Comparison of ENCODE assay signal across 10 cellular contexts in genomic region chr21:39020751-39021474, GRCh38.
DNase-seq lines count a peak whose midpoint lies in the region; ATAC-seq and TF ChIP-seq lines count a peak whose summit lies in the region.
"Had no signal": no experiment of that assay in that cellular context is flagged by ENCODE, and none has a peak within 500 bp of the region (broad histone marks: within the 10 kb centered on the region; RNA-seq: fewer than 3 reads in every experiment).

No MANE protein-coding gene starts in this region.

- peak overlapping the region; percentile 97 for H2AK9ac ChIP-seq in IMR-90 (replicated peaks; ENCODE audit: low read depth, low read length, poor library complexity)

- peak overlapping the region; percentile 78 for H3K56ac ChIP-seq in IMR-90 (ENCODE audit: extremely low read depth, insufficient read depth, low read length)

- H3K9ac ChIP-seq in IMR-90 (ENCODE audit: low read depth, low read length): peak overlapping the region; percentile 75

- H3K27me3 Mint-ChIP-seq in stimulated activated naive CD8-positive, alpha-beta T cell treated with anti-CD3 and anti-CD28 coated beads, Interleukin-15, amount 100 ng/mL, for 72 hours: no peaks in the 10 kb centered on the region

- H2AFZ ChIP-seq in IMR-90 (replicated peaks; ENCODE audit: low read length, poor library complexity): peak overlapping the region; percentile 92

- ATAC-seq in IMR-90 (ENCODE audit: low read depth): peak; percentile 97
- ATAC-seq in lung (ENCODE audit: insufficient read depth, low FRiP score): peak; percentile 65
- ATAC-seq in stimulated activated naive CD8-positive, alpha-beta T cell treated with anti-CD3 and anti-CD28 coated beads, Interleukin-15, amount 100 ng/mL, for 72 hours: no peak

- H3K36me3 ChIP-seq in IMR-90 (ENCODE audit: control insufficient read depth, insufficient read depth, low read length): no peaks in the 10 kb centered on the region
- H3K36me3 ChIP-seq in lung (ENCODE audit: control insufficient read depth in 2 of 2, insufficient read depth in 2 of 2, low read length in 2 of 2): no peaks in the 10 kb centered on the region

- peak overlapping the region; percentile 100 for H4K91ac ChIP-seq in IMR-90 (ENCODE audit: insufficient read depth, low read depth, low read length)

- H3K9me1 ChIP-seq in IMR-90 (ENCODE audit: insufficient read depth, low read length): peaks cover 32% of the 10 kb centered on the region

- peaks cover 4% of the 10 kb centered on the region for H3K9me3 ChIP-seq in IMR-90 (ENCODE audit: control insufficient read depth, insufficient read depth, low read length)
- H3K9me3 ChIP-seq in lung (ENCODE audit: control insufficient read depth in 2 of 2, insufficient read depth in 1 of 2, low read length in 1 of 2): no peaks in the 10 kb centered on the region

- CTCF ChIA-PET in IMR-90 (lab: Yijun Ruan, JAX): no interaction called here

- peak overlapping the region; percentile 98 for H2AK5ac ChIP-seq in IMR-90 (ENCODE audit: low read depth, low read length)

- in situ Hi-C loops in IMR-90 (cut with MboI; ENCODE audit: low sequenced_read_pairs): no loop called here

- peak overlapping the region; percentile 99 for H2BK120ac ChIP-seq in IMR-90 (ENCODE audit: low read depth, low read length)

- H3K4me3 ChIP-seq in IMR-90 (ENCODE audit: insufficient read depth, low read depth, low read length) (no peak overlapping the region), lung (no peak overlapping the region)

- H2BK20ac ChIP-seq in IMR-90 (ENCODE audit: low read depth, low read length): peak overlapping the region; percentile 100

- H2BK15ac ChIP-seq in IMR-90 (ENCODE audit: low read depth, low read length): peak overlapping the region; percentile 100

- H3K27ac ChIP-seq in IMR-90 (ENCODE audit: insufficient read depth, low read length) (peak overlapping the region; percentile 88), lung (ENCODE audit: low read depth in 1 of 2, low read length in 1 of 2) (peak overlapping the region in 1 of 2 donors; percentile 61)

- H3K4me3 Mint-ChIP-seq in stimulated activated naive CD8-positive, alpha-beta T cell treated with anti-CD3 and anti-CD28 coated beads, Interleukin-15, amount 100 ng/mL, for 72 hours: no peak overlapping the region
- H3K4me3 Mint-ChIP-seq: activated naive CD4-positive, alpha-beta T cell treated with anti-CD3 and anti-CD28 coated beads, Interleukin-2, amount 50 U/mL, for 24 hours; CD4-positive, CD25-positive, alpha-beta regulatory T cell had no signal

- peak overlapping the region; percentile 98 for H3K14ac ChIP-seq in IMR-90 (replicated peaks; ENCODE audit: low read depth, low read length)

- H3K4me2 ChIP-seq in IMR-90 (ENCODE audit: low read depth, low read length): peak overlapping the region; percentile 34

- intact Hi-C loops in IMR-90 (cut with micrococcal nuclease): loop anchor here (5.0 kb wide), 1 partner anchor 199 kb away; no protein-coding TSS in a partner anchor

- peak; percentile 52 for DNase-seq in 8988T
- DNase-seq in IMR-90: peak; percentile 74
- peak; percentile 19 for DNase-seq in dedifferentiated amniotic fluid mesenchymal stem cell (ENCODE audit: extremely low spot score)
- peak; percentile 49 for DNase-seq in lung (ENCODE audit: low spot score)
- no peak for DNase-seq in middle frontal gyrus (ENCODE audit: extremely low spot score, low spot score)
- no peak for DNase-seq in NCI-H748 (lab: John Stamatoyannopoulos, UW; ENCODE audit: unreplicated experiment)
- DNase-seq in stimulated activated naive CD8-positive, alpha-beta T cell treated with anti-CD3 and anti-CD28 coated beads, Interleukin-15, amount 100 ng/mL, for 72 hours: no peak
- DNase-seq in kidney glomerular epithelial cell (lab: John Stamatoyannopoulos, UW): no peak
- DNase-seq: CD4-positive, CD25-positive, alpha-beta regulatory T cell had no signal

- peak overlapping the region; percentile 98 for H3K23ac ChIP-seq in IMR-90 (ENCODE audit: low read depth, low read length)

- BruUV-seq in IMR-90 (replicated peaks; lab: Mats Ljungman, UMichigan): no TSS peak

- dilution Hi-C loops in IMR-90 (cut with HindIII; ENCODE audit: low sequenced_read_pairs, unreplicated experiment): no loop called here

- no peak for TF ChIP-seq POLR2A in IMR-90 (IDR thresholded peaks at IDR 0.05; ENCODE audit: low read depth, low read length)

- peak overlapping the region; percentile 94 for H3K18ac ChIP-seq in IMR-90 (ENCODE audit: low read depth, low read length)

- peaks cover 7 to 14% of the 10 kb centered on the region in 2 donors for H3K9me3 Mint-ChIP-seq in stimulated activated naive CD8-positive, alpha-beta T cell treated with anti-CD3 and anti-CD28 coated beads, Interleukin-15, amount 100 ng/mL, for 72 hours
- H3K9me3 Mint-ChIP-seq: activated naive CD4-positive, alpha-beta T cell treated with anti-CD3 and anti-CD28 coated beads, Interleukin-2, amount 50 U/mL, for 24 hours had no signal

- H3K27me3 ChIP-seq in IMR-90 (ENCODE audit: control insufficient read depth, insufficient read depth, low read length) (no peaks in the 10 kb centered on the region), lung (ENCODE audit: control insufficient read depth, insufficient read depth) (no peaks in the 10 kb centered on the region)

- no peaks in the 10 kb centered on the region for H4K20me1 ChIP-seq in IMR-90 (ENCODE audit: insufficient read depth, low read length)

- peak overlapping the region; percentile 96 to 98 for H4K8ac ChIP-seq in IMR-90 (ENCODE audit: low read depth in 2 of 2, low read length in 2 of 2)

- peaks cover 35% of the 10 kb centered on the region for H3K4me1 ChIP-seq in IMR-90 (ENCODE audit: control insufficient read depth, insufficient read depth, low read length)
- H3K4me1 ChIP-seq in lung (ENCODE audit: control insufficient read depth in 2 of 2, insufficient read depth in 2 of 2, low read length in 2 of 2): peaks cover 3 to 27% of the 10 kb centered on the region in 2 donors

- H2BK5ac ChIP-seq in IMR-90 (ENCODE audit: low read depth, low read length, poor library complexity, severe bottlenecking): peak overlapping the region; percentile 97

- 50% methylated on average over 2 of the region's 17 CpGs; no CpG with 5 or more reads in 1 of the 2 experiments for WGBS in IMR-90 (ENCODE audit: extremely low coverage in 2 of 2, insufficient read length in 1 of 2), 2 experiments
- 37 to 51% methylated on average over 17 of the region's 17 CpGs for WGBS in lung, 2 donors

- TF ChIP-seq RAD21 in IMR-90 (IDR thresholded peaks at IDR 0.05; ENCODE audit: low read length): peak; percentile 10; the same call in 1 of the 2 replicates

- TF ChIP-seq CTCF in IMR-90 (conservative IDR thresholded peaks at IDR 0.05; ENCODE audit: low read depth, low read length) (no peak), lung (IDR thresholded peaks at IDR 0.05; ENCODE audit: control extremely low read depth, extremely low read depth) (no peak)

- H3K4me1 Mint-ChIP-seq in stimulated activated naive CD8-positive, alpha-beta T cell treated with anti-CD3 and anti-CD28 coated beads, Interleukin-15, amount 100 ng/mL, for 72 hours: peaks cover 5% of the 10 kb centered on the region
- H3K4me1 Mint-ChIP-seq: activated naive CD4-positive, alpha-beta T cell treated with anti-CD3 and anti-CD28 coated beads, Interleukin-2, amount 50 U/mL, for 24 hours; CD4-positive, CD25-positive, alpha-beta regulatory T cell had no signal

- H4K5ac ChIP-seq in IMR-90 (ENCODE audit: low read depth, low read length): peak overlapping the region; percentile 97

- peaks cover 0 to 9% of the 10 kb centered on the region in 2 experiments; a peak in 1 of 4 replicates for H3K79me1 ChIP-seq in IMR-90 (ENCODE audit: low read depth in 1 of 2, low read length in 2 of 2)

- POLR2A ChIA-PET in IMR-90 (lab: Charles Lee; ENCODE audit: unreplicated experiment): interaction anchor here (0.5 kb wide), 1 partner anchor 295 kb away, joined by 3 read pairs; no protein-coding TSS in a partner anchor

- H3K27ac Mint-ChIP-seq in stimulated activated naive CD8-positive, alpha-beta T cell treated with anti-CD3 and anti-CD28 coated beads, Interleukin-15, amount 100 ng/mL, for 72 hours: peak overlapping the region in 1 of 2 donors; percentile 33
- H3K27ac Mint-ChIP-seq: activated naive CD4-positive, alpha-beta T cell treated with anti-CD3 and anti-CD28 coated beads, Interleukin-2, amount 50 U/mL, for 24 hours; CD4-positive, CD25-positive, alpha-beta regulatory T cell had no signal

- H3K4ac ChIP-seq in IMR-90 (ENCODE audit: low read depth, low read length): peak overlapping the region; percentile 99

TF ChIP-seq in IMR-90, 13 proteins besides CTCF, POLR2A, EP300 and RAD21:
- TF ChIP-seq RCOR1 (IDR thresholded peaks at IDR 0.05; ENCODE audit: insufficient replicate concordance, low read length): peak; percentile 22
- TF ChIP-seq FOS (IDR thresholded peaks at IDR 0.05; ENCODE audit: low read depth, low read length): peak; percentile 58
- peak; percentile 44 for TF ChIP-seq BHLHE40 (IDR thresholded peaks at IDR 0.05; ENCODE audit: low read depth, low read length)
- no peak for TF ChIP-seq MAZ (IDR thresholded peaks at IDR 0.05; ENCODE audit: borderline replicate concordance, low read depth, low read length)
- peak; percentile 97 for TF ChIP-seq CEBPB (IDR thresholded peaks at IDR 0.05; ENCODE audit: low read depth, low read length)
- TF ChIP-seq SMC3 (IDR thresholded peaks at IDR 0.05; ENCODE audit: low read depth, low read length): no peak; the same call in 1 of the 2 replicates
- TF ChIP-seq, protein P1, sequence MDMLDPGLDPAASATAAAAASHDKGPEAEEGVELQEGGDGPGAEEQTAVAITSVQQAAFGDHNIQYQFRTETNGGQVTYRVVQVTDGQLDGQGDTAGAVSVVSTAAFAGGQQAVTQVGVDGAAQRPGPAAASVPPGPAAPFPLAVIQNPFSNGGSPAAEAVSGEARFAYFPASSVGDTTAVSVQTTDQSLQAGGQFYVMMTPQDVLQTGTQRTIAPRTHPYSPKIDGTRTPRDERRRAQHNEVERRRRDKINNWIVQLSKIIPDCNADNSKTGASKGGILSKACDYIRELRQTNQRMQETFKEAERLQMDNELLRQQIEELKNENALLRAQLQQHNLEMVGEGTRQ (IDR thresholded peaks at IDR 0.05; ENCODE audit: low read depth, low read length): no peak
- no peak; the same call in 1 of the 2 replicates for TF ChIP-seq NFE2L2 (IDR thresholded peaks at IDR 0.05; ENCODE audit: low read depth, low read length)

Comparison
In these comparisons a context has a peak if more than half of its experiments do, and no peak if none do; other contexts are left out.
1. DNase-seq: peak in 8988T (single experiment), IMR-90 (single experiment), dedifferentiated amniotic fluid mesenchymal stem cell (single experiment) and lung (single experiment); none in middle frontal gyrus (single experiment), NCI-H748 (single experiment), stimulated activated naive CD8-positive, alpha-beta T cell treated with anti-CD3 and anti-CD28 coated beads, Interleukin-15, amount 100 ng/mL, for 72 hours (0 of 2) and kidney glomerular epithelial cell (single experiment).